32 cellular contexts compared by ENCODE assay signal in the genomic region with DNA sequence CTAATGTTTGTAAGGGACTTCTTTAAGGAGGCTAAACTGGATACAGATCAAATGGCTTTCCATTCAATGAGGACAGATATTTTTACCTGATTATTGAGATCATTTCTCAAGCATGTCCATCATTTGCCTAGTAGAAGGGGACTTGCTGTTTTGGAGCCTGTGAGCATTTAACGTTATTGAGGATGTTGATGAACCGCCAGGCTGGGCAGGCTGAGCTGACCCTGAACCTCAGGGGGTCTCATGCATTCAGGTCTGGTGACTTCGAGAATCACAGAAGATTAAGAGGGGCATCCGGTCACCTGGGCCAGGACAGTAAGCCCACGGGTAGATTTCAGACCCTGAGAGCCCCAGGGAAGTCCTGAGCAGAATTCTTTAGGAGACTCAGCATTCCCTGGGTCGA.
"Had no signal": no experiment of that assay in that cellular context is flagged by ENCODE, and none has a peak within 500 bp of the region (broad histone marks: within the 10 kb centered on the region; RNA-seq: fewer than 3 reads in every experiment).

No MANE protein-coding gene starts in this region.

- DNase-seq: activated CD4-positive, alpha-beta memory T cell treated with anti-CD3 and anti-CD28 coated beads, Interleukin-2, amount 10 ng/mL, durations not matched to agents 7 days and 5 days; activated CD4-positive, alpha-beta T cell treated with anti-CD3 and anti-CD28 coated beads for 1 hour; activated CD4-positive, alpha-beta T cell treated with anti-CD3 and anti-CD28 coated beads for 4 hours; activated CD4-positive, alpha-beta T cell treated with anti-CD3 and anti-CD28 coated beads, Interleukin-2, amount 10 ng/mL, durations not matched to agents 7 days and 5 days; activated CD4-positive, alpha-beta T cell treated with anti-CD3 and anti-CD28 coated beads, Interleukin-2, amount 50 U/mL, for 4 hours; activated CD8-positive, alpha-beta memory T cell treated with anti-CD3 and anti-CD28 coated beads, Interleukin-2, amount 50 U/mL, for 48 hours; activated gamma-delta T cell; activated naive CD4-positive, alpha-beta T cell; activated naive CD4-positive, alpha-beta T cell treated with anti-CD3 and anti-CD28 coated beads, Interleukin-2, amount 10 ng/mL, durations not matched to agents 7 days and 5 days; activated naive CD8-positive, alpha-beta T cell treated with anti-CD3 and anti-CD28 coated beads, Interleukin-2, amount 10 ng/mL, durations not matched to agents 7 days and 5 days; activated T-cell treated with anti-CD3 and anti-CD28 coated beads for 4 hours; activated T-cell treated with anti-CD3 and anti-CD28 coated beads, Interleukin-2, amount 50 U/mL, for 24 hours; activated T-cell treated with anti-CD3 and anti-CD28 coated beads, Interleukin-2, amount 50 U/mL, for 72 hours; anterior cingulate cortex; brain microvascular endothelial cell; caudate nucleus; colonic mucosa; effector CD8-positive, alpha-beta T cell; esophagus squamous epithelium; foreskin melanocyte; heart right ventricle; T-helper 1 cell; T-helper 17 cell; T1000; WERI-Rb-1 had no signal

- H3K4me1 Mint-ChIP-seq: T-helper 17 cell had no signal

- H3K27ac Mint-ChIP-seq: activated CD4-positive, alpha-beta memory T cell treated with anti-CD3 and anti-CD28 coated beads, Interleukin-2, amount 10 ng/mL, durations not matched to agents 7 days and 5 days; activated CD4-positive, alpha-beta T cell treated with anti-CD3 and anti-CD28 coated beads, Interleukin-2, amount 10 ng/mL, durations not matched to agents 7 days and 5 days; activated naive CD4-positive, alpha-beta T cell treated with anti-CD3 and anti-CD28 coated beads, Interleukin-2, amount 10 ng/mL, durations not matched to agents 7 days and 5 days; activated naive CD4-positive, alpha-beta T cell treated with anti-CD3 and anti-CD28 coated beads, Interleukin-2, amount 50 U/mL, for 72 hours; activated naive CD8-positive, alpha-beta T cell treated with anti-CD3 and anti-CD28 coated beads, Interleukin-2, amount 10 ng/mL, durations not matched to agents 7 days and 5 days; activated T-cell treated with anti-CD3 and anti-CD28 coated beads, Interleukin-2, amount 50 U/mL, for 24 hours; activated T-cell treated with anti-CD3 and anti-CD28 coated beads, Interleukin-2, amount 50 U/mL, for 72 hours; T-helper 17 cell; T-helper 2 cell treated with Interferon-gamma antibody and Interleukin-4, amounts not matched to agents 5 μg/mL and 100 μg/mL, for 36 hours had no signal

- H3K4me3 Mint-ChIP-seq: activated CD4-positive, alpha-beta memory T cell treated with anti-CD3 and anti-CD28 coated beads, Interleukin-2, amount 10 ng/mL, durations not matched to agents 7 days and 5 days; activated CD4-positive, alpha-beta T cell treated with anti-CD3 and anti-CD28 coated beads, Interleukin-2, amount 10 ng/mL, durations not matched to agents 7 days and 5 days; activated naive CD4-positive, alpha-beta T cell treated with anti-CD3 and anti-CD28 coated beads, Interleukin-2, amount 10 ng/mL, durations not matched to agents 7 days and 5 days; activated naive CD8-positive, alpha-beta T cell treated with anti-CD3 and anti-CD28 coated beads, Interleukin-2, amount 10 ng/mL, durations not matched to agents 7 days and 5 days; activated T-cell treated with anti-CD3 and anti-CD28 coated beads, Interleukin-2, amount 50 U/mL, for 24 hours; activated T-cell treated with anti-CD3 and anti-CD28 coated beads, Interleukin-2, amount 50 U/mL, for 72 hours; T-helper 17 cell; T-helper 2 cell treated with Interferon-gamma antibody and Interleukin-4, amounts not matched to agents 5 μg/mL and 100 μg/mL, for 36 hours had no signal

- FAIRE-seq: astrocyte, endometrium, endothelial cell of umbilical vein had no signal

- H3K27ac ChIP-seq: brain microvascular endothelial cell, colonic mucosa, epithelial cell of prostate, esophagus squamous epithelium, gastroesophageal sphincter, heart right ventricle, WERI-Rb-1 had no signal

- H3K9me3 Mint-ChIP-seq: activated naive CD4-positive, alpha-beta T cell treated with anti-CD3 and anti-CD28 coated beads, Interleukin-2, amount 10 ng/mL, durations not matched to agents 7 days and 5 days; activated naive CD4-positive, alpha-beta T cell treated with anti-CD3 and anti-CD28 coated beads, Interleukin-2, amount 50 U/mL, for 72 hours; activated T-cell treated with anti-CD3 and anti-CD28 coated beads, Interleukin-2, amount 50 U/mL, for 24 hours; activated T-cell treated with anti-CD3 and anti-CD28 coated beads, Interleukin-2, amount 50 U/mL, for 72 hours; T-helper 2 cell treated with Interferon-gamma antibody and Interleukin-4, amounts not matched to agents 5 μg/mL and 100 μg/mL, for 36 hours had no signal

- H3K27me3 ChIP-seq: brain microvascular endothelial cell, colonic mucosa, esophagus squamous epithelium, gastroesophageal sphincter, heart right ventricle had no signal

- ATAC-seq: activated naive CD4-positive, alpha-beta T cell treated with anti-CD3 and anti-CD28 coated beads, Interleukin-2, amount 50 U/mL, for 72 hours; activated T-cell treated with anti-CD3 and anti-CD28 coated beads, Interleukin-2, amount 50 U/mL, for 72 hours; gastroesophageal sphincter; heart right ventricle; T-helper 17 cell had no signal

- H3K4me1 ChIP-seq: colonic mucosa, esophagus squamous epithelium, gastroesophageal sphincter, heart right ventricle had no signal

- H3K27me3 Mint-ChIP-seq: activated CD4-positive, alpha-beta T cell treated with anti-CD3 and anti-CD28 coated beads, Interleukin-2, amount 10 ng/mL, durations not matched to agents 7 days and 5 days had no signal

- H3K9me3 ChIP-seq: colonic mucosa, esophagus squamous epithelium, gastroesophageal sphincter, heart right ventricle had no signal

- H3K36me3 ChIP-seq: brain microvascular endothelial cell, colonic mucosa, WERI-Rb-1 had no signal

- H3K4me3 ChIP-seq: colonic mucosa, esophagus squamous epithelium, gastroesophageal sphincter, heart right ventricle had no signal
